9 cellular contexts compared by ENCODE assay signal in genomic region chr14:93906341-93907329, GRCh38. TPM values are rescaled to one million over a fixed set of nuclear protein-coding genes. Genes with fewer than 3 reads are reported as not detected.
DNase-seq lines count a peak whose midpoint lies in the region; ATAC-seq and TF ChIP-seq lines count a peak whose summit lies in the region.
"Had no signal": no experiment of that assay in that cellular context is flagged by ENCODE, and none has a peak within 500 bp of the region (broad histone marks: within the 10 kb centered on the region; RNA-seq: fewer than 3 reads in every experiment).

No MANE protein-coding gene starts in this region.

- ATAC-seq in GM18909 (IDR thresholded peaks at IDR 0.05; ENCODE audit: poor library complexity, unreplicated experiment) (peak; percentile 56), GM21528 (IDR thresholded peaks at IDR 0.05; ENCODE audit: low FRiP score, unreplicated experiment) (no peak)

- H3K36me3 ChIP-seq in Karpas-422 (ENCODE audit: insufficient read depth, low read length) (no peaks in the 10 kb centered on the region), left ventricle myocardium inferior (no peaks in the 10 kb centered on the region), smooth muscle cell (ENCODE audit: low read depth) (no peaks in the 10 kb centered on the region)

- peaks cover 4% of the 10 kb centered on the region for H3F3A ChIP-seq in smooth muscle cell (ENCODE audit: low read depth)

- H3K9ac ChIP-seq in Karpas-422 (ENCODE audit: low read length) (no peak overlapping the region), smooth muscle cell (ENCODE audit: low read depth) (no peak overlapping the region)

- no peaks in the 10 kb centered on the region for H3K9me3 Mint-ChIP-seq in activated naive CD4-positive, alpha-beta T cell treated with anti-CD3 and anti-CD28 coated beads for 36 hours

- H3K27me3 ChIP-seq in Karpas-422 (ENCODE audit: low read length) (no peaks in the 10 kb centered on the region), left ventricle myocardium inferior (ENCODE audit: low read depth) (peaks cover 32% of the 10 kb centered on the region), smooth muscle cell (ENCODE audit: low read depth) (no peaks in the 10 kb centered on the region)

- no peak overlapping the region for H3K4me3 ChIP-seq in AG09309 (ENCODE audit: control insufficient read depth, low read depth, low read length)
- no peak overlapping the region for H3K4me3 ChIP-seq in Karpas-422 (ENCODE audit: low read length)
- H3K4me3 ChIP-seq in left ventricle myocardium inferior = no peak overlapping the region
- H3K4me3 ChIP-seq in smooth muscle cell = no peak overlapping the region

- no peak overlapping the region for H3K27ac Mint-ChIP-seq in activated naive CD4-positive, alpha-beta T cell treated with anti-CD3 and anti-CD28 coated beads for 36 hours

- H4K20me1 ChIP-seq in Karpas-422 (ENCODE audit: insufficient read depth, low read depth, low read length) (no peaks in the 10 kb centered on the region), smooth muscle cell (ENCODE audit: low read depth) (no peaks in the 10 kb centered on the region)

- H3K9me3 ChIP-seq in Karpas-422 (ENCODE audit: low read length) = no peaks in the 10 kb centered on the region
- H3K9me3 ChIP-seq in left ventricle myocardium inferior (replicated peaks) = no peaks in the 10 kb centered on the region
- no peaks in the 10 kb centered on the region for H3K9me3 ChIP-seq in smooth muscle cell (replicated peaks; ENCODE audit: low read depth)

- peaks cover 4% of the 10 kb centered on the region for H3K27me3 Mint-ChIP-seq in activated naive CD4-positive, alpha-beta T cell treated with anti-CD3 and anti-CD28 coated beads for 36 hours (ENCODE audit: low read depth)

- peaks cover 2% of the 10 kb centered on the region for H3K4me1 Mint-ChIP-seq in activated naive CD4-positive, alpha-beta T cell treated with anti-CD3 and anti-CD28 coated beads for 36 hours (ENCODE audit: low read depth)

- H3K9me2 ChIP-seq in Karpas-422 (replicated peaks; ENCODE audit: insufficient read depth, low read length) = no peaks in the 10 kb centered on the region

- H3K36me3 Mint-ChIP-seq in activated naive CD4-positive, alpha-beta T cell treated with anti-CD3 and anti-CD28 coated beads for 36 hours (ENCODE audit: low read depth) = no peaks in the 10 kb centered on the region

- H3K4me2 ChIP-seq in Karpas-422 (ENCODE audit: low read depth, low read length, poor library complexity, severe bottlenecking) (no peak overlapping the region), smooth muscle cell (peak overlapping the region; percentile 57)

- H3K4me1 ChIP-seq in Karpas-422 (ENCODE audit: low read length) (no peaks in the 10 kb centered on the region), left ventricle myocardium inferior (no peaks in the 10 kb centered on the region), smooth muscle cell (ENCODE audit: low read depth) (peaks cover 6% of the 10 kb centered on the region)

- H2AFZ ChIP-seq in Karpas-422 (ENCODE audit: low read length) (peak overlapping the region; percentile 82), smooth muscle cell (ENCODE audit: low read depth) (no peak overlapping the region)

- no peak overlapping the region for H3K4me3 Mint-ChIP-seq in activated naive CD4-positive, alpha-beta T cell treated with anti-CD3 and anti-CD28 coated beads for 36 hours

- CTCF ChIA-PET in RWPE1 (lab: Yijun Ruan, JAX) = interaction anchor here (0.6 to 1.1 kb wide), 2 partner anchors 17 to 252 kb away, joined by 3 read pairs; no protein-coding TSS in a partner anchor
- CTCF ChIA-PET in activated naive CD4-positive, alpha-beta T cell treated with anti-CD3 and anti-CD28 coated beads for 36 hours (lab: Charles Lee) = interaction anchor here (0.7 to 2.3 kb wide), 4 partner anchors 9 to 252 kb away, joined by 3 to 7 read pairs (median 6); no protein-coding TSS in a partner anchor

- POLR2A ChIA-PET in RWPE1 (lab: Yijun Ruan, JAX; ENCODE audit: low non-redundant PET) = no interaction called here

- H3K79me2 ChIP-seq in Karpas-422 (ENCODE audit: low read length) (no peaks in the 10 kb centered on the region), smooth muscle cell (ENCODE audit: low read depth) (no peaks in the 10 kb centered on the region)

- TF ChIP-seq CTCF in AG09309 (IDR thresholded peaks at IDR 0.05; ENCODE audit: control insufficient read depth, insufficient read depth, low read depth, low read length, missing control alignments) (peak; percentile 72), RWPE1 (conservative IDR thresholded peaks at IDR 0.05; ENCODE audit: low read depth) (peak; percentile 68), left ventricle myocardium inferior (IDR thresholded peaks at IDR 0.05; ENCODE audit: borderline replicate concordance) (peak; percentile 70), smooth muscle cell (IDR thresholded peaks at IDR 0.05; ENCODE audit: borderline replicate concordance, insufficient read depth, poor library complexity, severe bottlenecking) (peak; percentile 58)

- DNase-seq in AG09309 (ENCODE audit: low read depth) = no peak
- peak; percentile 94 for DNase-seq in Karpas-422
- peak; percentile 83 for DNase-seq in RWPE1 (ENCODE audit: low spot score)
- DNase-seq in activated naive CD4-positive, alpha-beta T cell treated with anti-CD3 and anti-CD28 coated beads for 36 hours = peak; percentile 82
- no peak for DNase-seq in left ventricle myocardium inferior
- DNase-seq in smooth muscle cell (lab: John Stamatoyannopoulos, UW; ENCODE audit: unreplicated experiment) = no peak

- WGBS in smooth muscle cell (ENCODE audit: low lambda C conversion rate) = 62% methylated on average over 13 of the region's 15 CpGs

- no peak overlapping the region for H3K27ac ChIP-seq in Karpas-422 (ENCODE audit: low read length)
- no peak overlapping the region for H3K27ac ChIP-seq in RWPE1
- no peak overlapping the region for H3K27ac ChIP-seq in left ventricle myocardium inferior (replicated peaks)
- H3K27ac ChIP-seq in smooth muscle cell (ENCODE audit: low read depth) = no peak overlapping the region

- intact Hi-C loops in activated naive CD4-positive, alpha-beta T cell treated with anti-CD3 and anti-CD28 coated beads for 36 hours (cut with micrococcal nuclease) = loop anchor here (1.0 to 10.0 kb wide), 2 partner anchors 251 to 792 kb away; partner anchors contain the start of gene ITPK1
- intact Hi-C loops in left ventricle myocardium inferior (cut with micrococcal nuclease) = no loop called here

RNA-seq across cellular contexts. Expression of gene FAM181A, which starts 20.5 kb away (rescaled TPM):
- total RNA-seq in Karpas-422 (2014; rRNA removed; shearing (Covaris generic); ENCODE audit: low replicate concordance) = not detected in 2 replicates
- not detected for total RNA-seq in activated naive CD4-positive, alpha-beta T cell treated with anti-CD3 and anti-CD28 coated beads for 36 hours
- total RNA-seq in left ventricle myocardium inferior = not detected
- not detected in 2 replicates for total RNA-seq in smooth muscle cell
- polyA plus RNA-seq in smooth muscle cell = not detected in 2 replicates
- total RNA-seq: mononuclear cell had no signal

Comparison
In these comparisons a context has a peak if more than half of its experiments do, and no peak if none do; other contexts are left out.
1. DNase-seq: peak in Karpas-422 (single experiment), RWPE1 (single experiment) and activated naive CD4-positive, alpha-beta T cell treated with anti-CD3 and anti-CD28 coated beads for 36 hours (single experiment); none in AG09309 (single experiment), left ventricle myocardium inferior (single experiment) and smooth muscle cell (single experiment).
2. Peak in every context shown above with its lines, with median percentiles within 50 percentile points of each other: CTCF ChIP-seq.